Comparison of ENCODE assay signal across 12 cellular contexts in genomic region chr5:174145821-174146220, GRCh38.
DNase-seq lines count a peak whose midpoint lies in the region; ATAC-seq and TF ChIP-seq lines count a peak whose summit lies in the region.
"Had no signal": no experiment of that assay in that cellular context is flagged by ENCODE, and none has a peak within 500 bp of the region (broad histone marks: within the 10 kb centered on the region; RNA-seq: fewer than 3 reads in every experiment).

No MANE protein-coding gene starts in this region.

- no peaks in the 10 kb centered on the region for H3K4me1 Mint-ChIP-seq in chondrocyte (ENCODE audit: low read depth)
- H3K4me1 Mint-ChIP-seq: CD4-positive, CD25-positive, alpha-beta regulatory T cell had no signal

- no peak overlapping the region for H3K4me3 Mint-ChIP-seq in chondrocyte (ENCODE audit: unreplicated experiment)
- H3K4me3 Mint-ChIP-seq: CD4-positive, CD25-positive, alpha-beta regulatory T cell had no signal

- peak overlapping the region; percentile 60 for H3K27ac ChIP-seq in substantia nigra (ENCODE audit: low read depth, low read length, poor library complexity, severe bottlenecking)
- H3K27ac ChIP-seq: prostate gland had no signal

- no peak for TF ChIP-seq CTCF in chondrocyte (IDR thresholded peaks at IDR 0.05)

- ATAC-seq in activated naive CD4-positive, alpha-beta T cell treated with anti-CD3 and anti-CD28 coated beads, Interleukin-2, amount 50 U/mL, for 72 hours, result peak; percentile 43 to 93
- ATAC-seq in HG03469 (IDR thresholded peaks at IDR 0.05; ENCODE audit: unreplicated experiment), result no peak
- ATAC-seq in HG02763 (IDR thresholded peaks at IDR 0.05; ENCODE audit: unreplicated experiment), result no peak
- ATAC-seq: left cardiac atrium had no signal

- H3K36me3 Mint-ChIP-seq in activated naive CD4-positive, alpha-beta T cell treated with anti-CD3 and anti-CD28 coated beads, Interleukin-2, amount 50 U/mL, for 72 hours, result no peaks in the 10 kb centered on the region
- H3K36me3 Mint-ChIP-seq in chondrocyte (ENCODE audit: low read depth), result no peaks in the 10 kb centered on the region
- H3K36me3 Mint-ChIP-seq: CD4-positive, CD25-positive, alpha-beta regulatory T cell had no signal

- H3K9me3 Mint-ChIP-seq in activated naive CD4-positive, alpha-beta T cell treated with anti-CD3 and anti-CD28 coated beads, Interleukin-2, amount 50 U/mL, for 72 hours, result no peaks in the 10 kb centered on the region
- no peaks in the 10 kb centered on the region for H3K9me3 Mint-ChIP-seq in chondrocyte (ENCODE audit: low read depth)

- peak in 1 of 2 donors; percentile 23 for DNase-seq in activated naive CD4-positive, alpha-beta T cell treated with anti-CD3 and anti-CD28 coated beads, Interleukin-2, amount 50 U/mL, for 72 hours (ENCODE audit: low spot score in 2 of 2)
- DNase-seq in activated naive CD4-positive, alpha-beta T cell treated with anti-CD3 and anti-CD28 coated beads, Interleukin-2, amount 50 U/mL, for 16 hours, result no peak
- DNase-seq in RKO (ENCODE audit: low spot score) (peak; percentile 36), hippocampal formation (lab: John Stamatoyannopoulos, UW) (peak; percentile 70 to 85), substantia nigra (lab: John Stamatoyannopoulos, UW) (peak in 45 of 49 donors; percentile 13 to 91 (median 68)), chondrocyte (ENCODE audit: low spot score) (no peak)
- DNase-seq: CD4-positive, CD25-positive, alpha-beta regulatory T cell; Kasumi-1; left cardiac atrium had no signal

- peaks cover 23% of the 10 kb centered on the region for H3K27me3 Mint-ChIP-seq in chondrocyte (ENCODE audit: low read depth)
- H3K27me3 Mint-ChIP-seq: CD4-positive, CD25-positive, alpha-beta regulatory T cell had no signal

- H3K27ac Mint-ChIP-seq in activated naive CD4-positive, alpha-beta T cell treated with anti-CD3 and anti-CD28 coated beads, Interleukin-2, amount 50 U/mL, for 72 hours, result no peak overlapping the region
- H3K27ac Mint-ChIP-seq in chondrocyte (ENCODE audit: unreplicated experiment), result no peak overlapping the region
- H3K27ac Mint-ChIP-seq: CD4-positive, CD25-positive, alpha-beta regulatory T cell had no signal

Comparison
In these comparisons a context has a peak if more than half of its experiments do, and no peak if none do; other contexts are left out.
1. ATAC-seq: peak in activated naive CD4-positive, alpha-beta T cell treated with anti-CD3 and anti-CD28 coated beads, Interleukin-2, amount 50 U/mL, for 72 hours (2 of 2); none in HG03469 (single experiment) and HG02763 (single experiment).
2. DNase-seq: peak in RKO (single experiment), hippocampal formation (2 of 2) and substantia nigra (45 of 49); none in activated naive CD4-positive, alpha-beta T cell treated with anti-CD3 and anti-CD28 coated beads, Interleukin-2, amount 50 U/mL, for 16 hours (single experiment) and chondrocyte (single experiment).